ENCODE assay signal across 24 cellular contexts in the genomic region with DNA sequence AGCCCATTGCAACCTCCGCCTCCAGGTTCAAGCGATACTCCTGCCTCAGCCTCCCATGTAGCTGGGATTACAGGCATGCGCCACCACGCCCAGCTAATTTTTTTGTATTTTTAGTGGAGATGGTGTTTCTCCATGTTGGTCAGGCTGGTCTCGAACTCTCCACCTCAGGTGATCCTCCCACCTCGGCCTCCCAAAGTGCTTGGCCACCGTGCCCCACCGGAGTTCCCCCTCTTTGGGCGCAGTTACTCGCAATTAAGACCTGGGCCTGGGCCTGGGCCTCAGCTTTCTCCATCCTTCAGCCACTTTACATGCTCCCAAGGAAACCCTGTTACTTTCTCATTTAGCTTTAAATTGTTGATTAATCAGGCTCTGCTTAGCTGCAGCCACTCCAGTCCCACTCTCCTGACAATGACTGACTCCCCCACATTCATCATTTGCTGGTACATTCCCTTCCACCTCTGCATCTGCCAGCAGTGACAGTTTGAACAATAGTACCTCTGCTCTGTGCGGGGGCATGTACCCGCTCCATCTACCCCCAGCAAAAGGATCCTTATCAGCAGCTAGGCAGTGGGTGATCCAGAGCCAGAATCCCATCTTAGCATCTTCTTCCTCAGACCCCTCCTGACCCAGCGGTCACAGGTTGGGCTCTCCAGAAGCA. TPM values are rescaled to one million over a fixed set of nuclear protein-coding genes. Genes with fewer than 3 reads are reported as not detected.
DNase-seq lines count a peak whose midpoint lies in the region; ATAC-seq and TF ChIP-seq lines count a peak whose summit lies in the region.
"Had no signal": no experiment of that assay in that cellular context is flagged by ENCODE, and none has a peak within 500 bp of the region (broad histone marks: within the 10 kb centered on the region; RNA-seq: fewer than 3 reads in every experiment).

No MANE protein-coding gene starts in this region.

- H3K27ac ChIP-seq in esophagus (ENCODE audit: low read depth in 2 of 2, low read length in 1 of 2) = peak overlapping the region; percentile 56 to 63
- peak overlapping the region; percentile 37 for H3K27ac ChIP-seq in stomach smooth muscle (ENCODE audit: low read length)
- H3K27ac ChIP-seq: C4-2B, epithelial cell of prostate, heart right ventricle, PC-9 had no signal

- 95 to 96% methylated on average over 13 of the region's 13 CpGs for WGBS in esophagus, 2 donors

- H3K9me3 ChIP-seq in esophagus (ENCODE audit: control insufficient read depth in 2 of 2, insufficient read depth in 1 of 2, low read depth in 1 of 2, low read length in 1 of 2) (no peaks in the 10 kb centered on the region), stomach smooth muscle (ENCODE audit: control insufficient read depth in 2 of 2, low read length in 2 of 2) (no peaks in the 10 kb centered on the region)
- H3K9me3 ChIP-seq: heart right ventricle had no signal

- POLR2A ChIA-PET in WTC11 (lab: Charles Lee) = no interaction called here

- peaks cover 0 to 5% of the 10 kb centered on the region in 2 donors for H3K4me1 ChIP-seq in esophagus (ENCODE audit: control insufficient read depth in 2 of 2, insufficient read depth in 2 of 2, low read length in 1 of 2)
- H3K4me1 ChIP-seq in stomach smooth muscle (ENCODE audit: control insufficient read depth, insufficient read depth, low read length) = peaks cover 18% of the 10 kb centered on the region

- H3K4me3 Mint-ChIP-seq in WTC11 (no peak overlapping the region), mesothelial cell of epicardium (no peak overlapping the region)
- H3K4me3 Mint-ChIP-seq: HFFc6; naive thymus-derived CD8-positive, alpha-beta T cell; T-helper 17 cell had no signal

- no peak for ATAC-seq in WTC11
- ATAC-seq in GM18517 (IDR thresholded peaks at IDR 0.05; ENCODE audit: unreplicated experiment) = no peak
- no peak for ATAC-seq in HG03139 (IDR thresholded peaks at IDR 0.05; ENCODE audit: unreplicated experiment)
- ATAC-seq in HG02981 (IDR thresholded peaks at IDR 0.05; ENCODE audit: unreplicated experiment) = no peak
- ATAC-seq: naive thymus-derived CD8-positive, alpha-beta T cell; Right ventricle myocardium inferior; SK-N-SH treated with all-trans-retinoic acid at 6 μM for 48 hours; T-helper 17 cell had no signal

- no peak overlapping the region for H3K4me3 ChIP-seq in esophagus (ENCODE audit: low read depth in 1 of 2, low read length in 2 of 2)
- no peak overlapping the region for H3K4me3 ChIP-seq in stomach smooth muscle (ENCODE audit: low read length in 2 of 2)
- H3K4me3 ChIP-seq: heart right ventricle, PC-9 had no signal

- TF ChIP-seq CTCF in WTC11 (IDR thresholded peaks at IDR 0.05) (no peak), mesothelial cell of epicardium (IDR thresholded peaks at IDR 0.05; ENCODE audit: unreplicated experiment) (no peak)

- H3K27me3 Mint-ChIP-seq in WTC11 (ENCODE audit: low read depth) = no peaks in the 10 kb centered on the region
- H3K27me3 Mint-ChIP-seq in mesothelial cell of epicardium (ENCODE audit: low read depth) = no peaks in the 10 kb centered on the region

- no peaks in the 10 kb centered on the region for H3K36me3 ChIP-seq in esophagus (ENCODE audit: control insufficient read depth in 2 of 2, insufficient read depth in 2 of 2, low read length in 1 of 2)
- no peaks in the 10 kb centered on the region for H3K36me3 ChIP-seq in stomach smooth muscle (ENCODE audit: control insufficient read depth in 2 of 2, insufficient read depth in 2 of 2, low read length in 2 of 2)
- H3K36me3 ChIP-seq: heart right ventricle had no signal

- H3K9me3 Mint-ChIP-seq in WTC11 (no peaks in the 10 kb centered on the region), mesothelial cell of epicardium (no peaks in the 10 kb centered on the region)
- H3K9me3 Mint-ChIP-seq: HFFc6; naive thymus-derived CD8-positive, alpha-beta T cell had no signal

- DNase-seq in WTC11 (ENCODE audit: low spot score) (no peak), mesothelial cell of epicardium (ENCODE audit: low spot score in 2 of 2, unreplicated experiment in 2 of 2) (no peak)
- DNase-seq in activated CD4-positive, alpha-beta T cell treated with anti-CD3 and anti-CD28 coated beads for 1 hour = no peak
- DNase-seq: activated CD4-positive, CD25-positive, alpha-beta regulatory T cell treated with anti-CD3 and anti-CD28 coated beads, Interleukin-2, amount 50 U/mL, for 72 hours; activated gamma-delta T cell treated with Interleukin-2 at 50 U/mL for 16 hours; DND-41; heart right ventricle; HFFc6; midbrain; naive thymus-derived CD8-positive, alpha-beta T cell; NCI-H1694; NCI-H526; PC-9; stimulated activated CD4-positive, alpha-beta T cell treated with anti-CD3 and anti-CD28 coated beads, Interleukin-2, amount 100 ng/mL, for 48 hours; T-helper 17 cell had no signal

- H3K9ac ChIP-seq in stomach smooth muscle (ENCODE audit: low read length in 2 of 2) = no peak overlapping the region

- H3K27ac Mint-ChIP-seq in WTC11 (peak overlapping the region; percentile 57), mesothelial cell of epicardium (peak overlapping the region; percentile 68)
- H3K27ac Mint-ChIP-seq: HFFc6, T-helper 17 cell had no signal

- H3K27me3 ChIP-seq in esophagus (ENCODE audit: control insufficient read depth in 1 of 2, insufficient read depth in 2 of 2, low read length in 2 of 2) (no peaks in the 10 kb centered on the region), stomach smooth muscle (ENCODE audit: control insufficient read depth in 1 of 2, insufficient read depth in 2 of 2, low read length in 2 of 2) (no peaks in the 10 kb centered on the region)
- H3K27me3 ChIP-seq: heart right ventricle had no signal

- H3K4me1 Mint-ChIP-seq in WTC11 (peaks cover 62% of the 10 kb centered on the region), mesothelial cell of epicardium (peaks cover 33% of the 10 kb centered on the region)
- H3K4me1 Mint-ChIP-seq: naive thymus-derived CD8-positive, alpha-beta T cell had no signal

- peaks cover 2% of the 10 kb centered on the region; the same call in 1 of the 2 replicates for H3K36me3 Mint-ChIP-seq in WTC11
- H3K36me3 Mint-ChIP-seq in mesothelial cell of epicardium = no peaks in the 10 kb centered on the region
- H3K36me3 Mint-ChIP-seq: naive thymus-derived CD8-positive, alpha-beta T cell had no signal

- CTCF ChIA-PET in WTC11 (lab: Charles Lee) = interaction anchor here (1.1 to 5.3 kb wide), 4 partner anchors 17 to 280 kb away, joined by 3 to 21 read pairs (median 4); a partner anchor contains a TSS

TF ChIP-seq in WTC11, 78 proteins besides CTCF, POLR2A, EP300 and RAD21:
- TF ChIP-seq FOXK1 (CRISPR knock-in tag; IDR thresholded peaks at IDR 0.05) (no peak), ZNF423 (CRISPR knock-in tag; IDR thresholded peaks at IDR 0.05) (no peak), HMGA2 (CRISPR knock-in tag; IDR thresholded peaks at IDR 0.05) (no peak), ZNF671 (CRISPR knock-in tag; IDR thresholded peaks at IDR 0.05) (no peak)
- TF ChIP-seq, protein P1, sequence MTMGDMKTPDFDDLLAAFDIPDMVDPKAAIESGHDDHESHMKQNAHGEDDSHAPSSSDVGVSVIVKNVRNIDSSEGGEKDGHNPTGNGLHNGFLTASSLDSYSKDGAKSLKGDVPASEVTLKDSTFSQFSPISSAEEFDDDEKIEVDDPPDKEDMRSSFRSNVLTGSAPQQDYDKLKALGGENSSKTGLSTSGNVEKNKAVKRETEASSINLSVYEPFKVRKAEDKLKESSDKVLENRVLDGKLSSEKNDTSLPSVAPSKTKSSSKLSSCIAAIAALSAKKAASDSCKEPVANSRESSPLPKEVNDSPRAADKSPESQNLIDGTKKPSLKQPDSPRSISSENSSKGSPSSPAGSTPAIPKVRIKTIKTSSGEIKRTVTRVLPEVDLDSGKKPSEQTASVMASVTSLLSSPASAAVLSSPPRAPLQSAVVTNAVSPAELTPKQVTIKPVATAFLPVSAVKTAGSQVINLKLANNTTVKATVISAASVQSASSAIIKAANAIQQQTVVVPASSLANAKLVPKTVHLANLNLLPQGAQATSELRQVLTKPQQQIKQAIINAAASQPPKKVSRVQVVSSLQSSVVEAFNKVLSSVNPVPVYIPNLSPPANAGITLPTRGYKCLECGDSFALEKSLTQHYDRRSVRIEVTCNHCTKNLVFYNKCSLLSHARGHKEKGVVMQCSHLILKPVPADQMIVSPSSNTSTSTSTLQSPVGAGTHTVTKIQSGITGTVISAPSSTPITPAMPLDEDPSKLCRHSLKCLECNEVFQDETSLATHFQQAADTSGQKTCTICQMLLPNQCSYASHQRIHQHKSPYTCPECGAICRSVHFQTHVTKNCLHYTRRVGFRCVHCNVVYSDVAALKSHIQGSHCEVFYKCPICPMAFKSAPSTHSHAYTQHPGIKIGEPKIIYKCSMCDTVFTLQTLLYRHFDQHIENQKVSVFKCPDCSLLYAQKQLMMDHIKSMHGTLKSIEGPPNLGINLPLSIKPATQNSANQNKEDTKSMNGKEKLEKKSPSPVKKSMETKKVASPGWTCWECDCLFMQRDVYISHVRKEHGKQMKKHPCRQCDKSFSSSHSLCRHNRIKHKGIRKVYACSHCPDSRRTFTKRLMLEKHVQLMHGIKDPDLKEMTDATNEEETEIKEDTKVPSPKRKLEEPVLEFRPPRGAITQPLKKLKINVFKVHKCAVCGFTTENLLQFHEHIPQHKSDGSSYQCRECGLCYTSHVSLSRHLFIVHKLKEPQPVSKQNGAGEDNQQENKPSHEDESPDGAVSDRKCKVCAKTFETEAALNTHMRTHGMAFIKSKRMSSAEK (CRISPR knock-in tag; IDR thresholded peaks at IDR 0.05; ENCODE audit: borderline replicate concordance) = no peak

RNA-seq across cellular contexts. Expression of a gene that starts 47.2 kb away (rescaled TPM):
- total RNA-seq in WTC11 (2021) (2.5 to 3.3 TPM (median 2.9 TPM) in 3 replicates), mesothelial cell of epicardium (5.5 to 9.2 TPM (median 5.9 TPM) in 3 replicates)
- polyA plus RNA-seq in esophagus = 1 to 10 TPM; 1.1 to 1.4 TPM
- total RNA-seq: naive thymus-derived CD8-positive, alpha-beta T cell; T-helper 17 cell had no signal
